22 cellular contexts compared by ENCODE assay signal in the genomic region with DNA sequence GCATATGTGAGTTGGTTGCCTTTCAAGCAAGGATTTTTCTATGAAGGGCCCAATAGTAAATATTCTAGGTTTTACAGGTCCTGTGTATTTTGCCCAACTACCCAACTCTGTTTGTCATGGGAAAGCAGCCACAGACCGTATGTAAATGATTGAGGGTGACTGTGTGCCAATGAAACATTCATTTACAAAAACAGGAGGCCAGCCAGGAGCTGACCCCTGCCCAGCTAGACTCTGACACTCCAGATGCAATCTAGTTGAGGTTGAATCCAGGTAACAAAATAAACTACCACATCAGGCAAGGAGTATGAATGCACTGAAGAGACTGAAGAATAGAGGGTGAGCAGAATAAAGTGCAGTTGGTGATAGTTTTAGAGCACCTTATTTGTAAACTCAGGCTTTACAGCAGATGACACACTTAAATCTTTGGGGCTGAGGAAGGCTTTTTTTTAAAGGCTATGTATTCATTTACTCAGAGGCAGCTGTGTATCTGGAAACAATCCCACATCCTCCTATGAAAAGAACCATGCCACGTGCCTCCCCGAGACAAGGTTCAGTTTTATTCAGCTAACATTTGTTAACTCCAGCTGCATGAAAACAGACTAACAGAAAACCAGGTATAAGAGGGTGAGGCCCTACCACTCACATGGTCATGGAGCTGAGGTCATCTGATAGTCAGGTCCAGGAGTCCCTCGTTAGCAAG.
DNase-seq lines count a peak whose midpoint lies in the region; TF ChIP-seq lines count a peak whose summit lies in the region.
"Had no signal": no experiment of that assay in that cellular context is flagged by ENCODE, and none has a peak within 500 bp of the region (broad histone marks: within the 10 kb centered on the region; RNA-seq: fewer than 3 reads in every experiment).

No MANE protein-coding gene starts in this region.

- no peak overlapping the region for H3K27ac Mint-ChIP-seq in activated CD4-positive, alpha-beta memory T cell treated with anti-CD3 and anti-CD28 coated beads for 36 hours
- H3K27ac Mint-ChIP-seq in activated CD4-positive, alpha-beta memory T cell treated with anti-CD3 and anti-CD28 coated beads, Interleukin-2, amount 10 ng/mL, durations not matched to agents 7 days and 5 days = no peak overlapping the region
- H3K27ac Mint-ChIP-seq: activated CD4-positive, alpha-beta T cell treated with anti-CD3 and anti-CD28 coated beads, Interleukin-2, amount 10 ng/mL, durations not matched to agents 7 days and 5 days; stimulated activated naive B cell treated with anti-CD40 and anti-IgM and Interleukin-4, amounts not matched to agents 10 μg/mL and 1 μg/mL and 100 μg/mL, for 72 hours had no signal

- H3K9me3 Mint-ChIP-seq in activated CD4-positive, alpha-beta memory T cell treated with anti-CD3 and anti-CD28 coated beads for 36 hours = no peaks in the 10 kb centered on the region
- H3K9me3 Mint-ChIP-seq in activated CD4-positive, alpha-beta memory T cell treated with anti-CD3 and anti-CD28 coated beads, Interleukin-2, amount 10 ng/mL, durations not matched to agents 7 days and 5 days = peaks cover 2% of the 10 kb centered on the region
- H3K9me3 Mint-ChIP-seq: activated CD4-positive, alpha-beta T cell treated with anti-CD3 and anti-CD28 coated beads, Interleukin-2, amount 10 ng/mL, durations not matched to agents 7 days and 5 days; CD8-positive, alpha-beta memory T cell; stimulated activated naive B cell treated with anti-CD40 and anti-IgM and Interleukin-4, amounts not matched to agents 10 μg/mL and 1 μg/mL and 100 μg/mL, for 72 hours had no signal

- POLR2A ChIA-PET in activated CD4-positive, alpha-beta memory T cell treated with anti-CD3 and anti-CD28 coated beads for 36 hours (lab: Charles Lee) = no interaction called here
- POLR2A ChIA-PET in activated CD4-positive, alpha-beta memory T cell treated with anti-CD3 and anti-CD28 coated beads, Interleukin-2, amount 10 ng/mL, durations not matched to agents 7 days and 5 days (lab: Charles Lee) = interaction anchor here (1.2 kb wide), 1 partner anchor 26 kb away, joined by 3 read pairs; no protein-coding TSS in a partner anchor

- peaks cover 37% of the 10 kb centered on the region for H3K4me1 Mint-ChIP-seq in activated CD4-positive, alpha-beta memory T cell treated with anti-CD3 and anti-CD28 coated beads for 36 hours (ENCODE audit: low read depth)
- H3K4me1 Mint-ChIP-seq in activated CD4-positive, alpha-beta memory T cell treated with anti-CD3 and anti-CD28 coated beads, Interleukin-2, amount 10 ng/mL, durations not matched to agents 7 days and 5 days = peaks cover 6% of the 10 kb centered on the region
- H3K4me1 Mint-ChIP-seq: stimulated activated naive B cell treated with anti-CD40 and anti-IgM and Interleukin-4, amounts not matched to agents 10 μg/mL and 1 μg/mL and 100 μg/mL, for 72 hours had no signal

- H3K27me3 Mint-ChIP-seq in activated CD4-positive, alpha-beta memory T cell treated with anti-CD3 and anti-CD28 coated beads for 36 hours = no peaks in the 10 kb centered on the region
- peaks cover 6% of the 10 kb centered on the region for H3K27me3 Mint-ChIP-seq in activated CD4-positive, alpha-beta memory T cell treated with anti-CD3 and anti-CD28 coated beads, Interleukin-2, amount 10 ng/mL, durations not matched to agents 7 days and 5 days
- H3K27me3 Mint-ChIP-seq: activated CD4-positive, alpha-beta T cell treated with anti-CD3 and anti-CD28 coated beads, Interleukin-2, amount 10 ng/mL, durations not matched to agents 7 days and 5 days had no signal

- intact Hi-C loops in activated CD4-positive, alpha-beta memory T cell treated with anti-CD3 and anti-CD28 coated beads for 36 hours (cut with micrococcal nuclease) = no loop called here

- H3K4me3 ChIP-seq in fibroblast of the aortic adventitia (ENCODE audit: low read depth, low read length) = no peak overlapping the region
- H3K4me3 ChIP-seq: GM23248, ovary, smooth muscle cell, vagina had no signal

- CTCF ChIA-PET in activated CD4-positive, alpha-beta memory T cell treated with anti-CD3 and anti-CD28 coated beads for 36 hours (lab: Charles Lee) = no interaction called here
- CTCF ChIA-PET in activated CD4-positive, alpha-beta memory T cell treated with anti-CD3 and anti-CD28 coated beads, Interleukin-2, amount 10 ng/mL, durations not matched to agents 7 days and 5 days (lab: Charles Lee) = no interaction called here

- DNase-seq in activated CD4-positive, alpha-beta memory T cell treated with anti-CD3 and anti-CD28 coated beads for 36 hours = peak; percentile 29
- no peak for DNase-seq in activated CD4-positive, alpha-beta memory T cell treated with anti-CD3 and anti-CD28 coated beads, Interleukin-2, amount 10 ng/mL, durations not matched to agents 7 days and 5 days
- peak; percentile 42 for DNase-seq in NCI-H69 (lab: John Stamatoyannopoulos, UW)
- peak; percentile 52 for DNase-seq in fibroblast of the aortic adventitia (ENCODE audit: low read depth)
- DNase-seq in renal cortical epithelial cell (ENCODE audit: low read depth) = peak; percentile 65
- DNase-seq in NCI-H82 treated with DMSO at 0.1 percent for 48 hours (lab: John Stamatoyannopoulos, UW; ENCODE audit: unreplicated experiment) = no peak
- no peak for DNase-seq in H4 (ENCODE audit: low spot score)
- DNase-seq in activated CD4-positive, alpha-beta T cell treated with anti-CD3 and anti-CD28 coated beads for 4 hours = no peak
- DNase-seq: activated CD4-positive, alpha-beta T cell treated with anti-CD3 and anti-CD28 coated beads, Interleukin-2, amount 10 ng/mL, durations not matched to agents 7 days and 5 days; activated T-cell treated with anti-CD3 and anti-CD28 coated beads, Interleukin-2, amount 50 U/mL, for 48 hours; EL; GM23248; head of caudate nucleus; islet precursor cell; NCI-H2171 treated with DMSO at 0.1 percent for 48 hours; ovary; SIG-M5; stimulated activated naive B cell treated with anti-CD40 and anti-IgM and Interleukin-4, amounts not matched to agents 10 μg/mL and 1 μg/mL and 100 μg/mL, for 72 hours; T-helper 9 cell had no signal

- no peak for TF ChIP-seq CTCF in fibroblast of the aortic adventitia (IDR thresholded peaks at IDR 0.05; ENCODE audit: insufficient read depth, low read length)

- H3K36me3 Mint-ChIP-seq in activated CD4-positive, alpha-beta memory T cell treated with anti-CD3 and anti-CD28 coated beads for 36 hours = no peaks in the 10 kb centered on the region
- H3K36me3 Mint-ChIP-seq in activated CD4-positive, alpha-beta memory T cell treated with anti-CD3 and anti-CD28 coated beads, Interleukin-2, amount 10 ng/mL, durations not matched to agents 7 days and 5 days (ENCODE audit: low read depth) = no peaks in the 10 kb centered on the region
- H3K36me3 Mint-ChIP-seq: stimulated activated naive B cell treated with anti-CD40 and anti-IgM and Interleukin-4, amounts not matched to agents 10 μg/mL and 1 μg/mL and 100 μg/mL, for 72 hours had no signal

- no peak overlapping the region for H3K4me3 Mint-ChIP-seq in activated CD4-positive, alpha-beta memory T cell treated with anti-CD3 and anti-CD28 coated beads for 36 hours
- H3K4me3 Mint-ChIP-seq in activated CD4-positive, alpha-beta memory T cell treated with anti-CD3 and anti-CD28 coated beads, Interleukin-2, amount 10 ng/mL, durations not matched to agents 7 days and 5 days = no peak overlapping the region
- H3K4me3 Mint-ChIP-seq: activated CD4-positive, alpha-beta T cell treated with anti-CD3 and anti-CD28 coated beads, Interleukin-2, amount 10 ng/mL, durations not matched to agents 7 days and 5 days; CD8-positive, alpha-beta memory T cell; stimulated activated naive B cell treated with anti-CD40 and anti-IgM and Interleukin-4, amounts not matched to agents 10 μg/mL and 1 μg/mL and 100 μg/mL, for 72 hours had no signal

Comparison
In these comparisons a context has a peak if more than half of its experiments do, and no peak if none do; other contexts are left out.
1. DNase-seq: peak in activated CD4-positive, alpha-beta memory T cell treated with anti-CD3 and anti-CD28 coated beads for 36 hours (single experiment), NCI-H69 (single experiment), fibroblast of the aortic adventitia (single experiment) and renal cortical epithelial cell (single experiment); none in activated CD4-positive, alpha-beta memory T cell treated with anti-CD3 and anti-CD28 coated beads, Interleukin-2, amount 10 ng/mL, durations not matched to agents 7 days and 5 days (single experiment), NCI-H82 treated with DMSO at 0.1 percent for 48 hours (single experiment), H4 (single experiment) and activated CD4-positive, alpha-beta T cell treated with anti-CD3 and anti-CD28 coated beads for 4 hours (0 of 2).